ENCODE assay signal across 1 cellular context in the genomic region with DNA sequence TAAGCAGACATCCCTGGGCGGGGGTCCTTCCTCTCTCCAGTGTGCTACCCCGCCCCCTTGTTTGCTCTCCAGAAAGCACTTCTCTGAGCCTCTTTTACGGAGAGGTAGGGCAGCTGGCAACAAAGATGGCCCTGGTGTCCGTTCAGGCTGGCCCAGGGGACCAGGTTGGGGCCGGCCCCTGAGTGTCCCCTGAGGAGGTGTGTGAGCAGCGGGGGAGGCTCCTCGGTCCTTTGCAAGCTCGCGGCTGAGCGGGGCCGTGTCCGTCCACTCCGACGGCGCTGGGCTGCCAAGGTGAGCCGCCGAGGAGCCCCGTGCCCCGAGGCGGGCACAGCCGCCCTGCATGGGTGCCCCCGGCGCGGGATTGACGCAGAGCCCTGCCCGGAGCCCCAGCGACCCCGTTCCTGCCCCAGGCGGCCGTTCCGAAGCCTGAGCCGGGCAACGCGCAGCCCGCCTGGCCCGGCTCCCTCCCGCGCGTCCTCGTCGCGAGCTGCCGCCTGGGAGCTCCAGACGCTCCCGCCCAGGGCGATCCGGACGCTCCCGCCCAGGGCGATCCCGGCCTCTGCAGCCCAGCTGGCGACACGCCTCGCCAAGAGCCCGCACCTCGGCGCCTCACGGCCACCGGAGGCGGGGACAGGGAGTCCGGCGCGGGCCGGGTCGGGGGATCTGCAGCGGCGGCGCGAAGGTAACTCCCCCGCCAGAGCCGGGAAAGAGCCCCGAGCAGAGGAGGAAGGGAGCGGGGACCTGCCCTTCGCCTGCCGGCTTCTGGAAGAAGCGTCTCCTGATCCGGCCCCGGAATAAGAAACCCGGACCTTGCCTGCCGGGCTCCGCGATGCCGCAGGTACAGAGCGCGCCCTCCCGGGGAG.
TF ChIP-seq lines count a peak whose summit lies in the region.

A gene (plus strand): TSS at position 569 of the 863 bp plus-strand sequence. CDS start 2,243 bp downstream, outside the sequence.

TF ChIP-seq in HepG2, 621 proteins besides CTCF, POLR2A, EP300 and RAD21 (continued from another document and continues in another):
- TF ChIP-seq, protein P1, sequence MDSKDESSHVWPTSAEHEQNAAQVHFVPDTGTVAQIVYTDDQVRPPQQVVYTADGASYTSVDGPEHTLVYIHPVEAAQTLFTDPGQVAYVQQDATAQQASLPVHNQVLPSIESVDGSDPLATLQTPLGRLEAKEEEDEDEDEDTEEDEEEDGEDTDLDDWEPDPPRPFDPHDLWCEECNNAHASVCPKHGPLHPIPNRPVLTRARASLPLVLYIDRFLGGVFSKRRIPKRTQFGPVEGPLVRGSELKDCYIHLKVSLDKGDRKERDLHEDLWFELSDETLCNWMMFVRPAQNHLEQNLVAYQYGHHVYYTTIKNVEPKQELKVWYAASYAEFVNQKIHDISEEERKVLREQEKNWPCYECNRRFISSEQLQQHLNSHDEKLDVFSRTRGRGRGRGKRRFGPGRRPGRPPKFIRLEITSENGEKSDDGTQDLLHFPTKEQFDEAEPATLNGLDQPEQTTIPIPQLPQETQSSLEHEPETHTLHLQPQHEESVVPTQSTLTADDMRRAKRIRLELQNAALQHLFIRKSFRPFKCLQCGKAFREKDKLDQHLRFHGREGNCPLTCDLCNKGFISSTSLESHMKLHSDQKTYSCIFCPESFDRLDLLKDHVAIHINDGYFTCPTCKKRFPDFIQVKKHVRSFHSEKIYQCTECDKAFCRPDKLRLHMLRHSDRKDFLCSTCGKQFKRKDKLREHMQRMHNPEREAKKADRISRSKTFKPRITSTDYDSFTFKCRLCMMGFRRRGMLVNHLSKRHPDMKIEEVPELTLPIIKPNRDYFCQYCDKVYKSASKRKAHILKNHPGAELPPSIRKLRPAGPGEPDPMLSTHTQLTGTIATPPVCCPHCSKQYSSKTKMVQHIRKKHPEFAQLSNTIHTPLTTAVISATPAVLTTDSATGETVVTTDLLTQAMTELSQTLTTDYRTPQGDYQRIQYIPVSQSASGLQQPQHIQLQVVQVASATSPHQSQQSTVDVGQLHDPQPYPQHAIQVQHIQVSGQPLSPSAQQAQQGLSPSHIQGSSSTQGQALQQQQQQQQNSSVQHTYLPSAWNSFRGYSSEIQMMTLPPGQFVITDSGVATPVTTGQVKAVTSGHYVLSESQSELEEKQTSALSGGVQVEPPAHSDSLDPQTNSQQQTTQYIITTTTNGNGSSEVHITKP (CRISPR knock-in tag; IDR thresholded peaks at IDR 0.05; ENCODE audit: low read depth): no peak
- TF ChIP-seq ZFP36 (IDR thresholded peaks at IDR 0.05; ENCODE audit: borderline replicate concordance, low read depth, low read length, partially characterized antibody) (no peak), KDM1A (CRISPR knock-in tag; IDR thresholded peaks at IDR 0.05) (no peak), ZNF777 (CRISPR knock-in tag; IDR thresholded peaks at IDR 0.05) (peak; percentile 56), ZNF737 (CRISPR knock-in tag; IDR thresholded peaks at IDR 0.05; ENCODE audit: borderline replicate concordance) (no peak), KDM3A (CRISPR knock-in tag; IDR thresholded peaks at IDR 0.05; ENCODE audit: low read depth) (no peak), ZBTB38 (CRISPR knock-in tag; IDR thresholded peaks at IDR 0.05) (no peak), ZBTB7B (CRISPR knock-in tag; IDR thresholded peaks at IDR 0.05) (no peak), HNRNPLL (IDR thresholded peaks at IDR 0.05; ENCODE audit: low read depth, low read length, poor library complexity, severe bottlenecking) (peak; percentile 40), SRSF4 (IDR thresholded peaks at IDR 0.05; ENCODE audit: low read depth, low read length, poor library complexity, severe bottlenecking) (no peak), DPF2 (CRISPR knock-in tag; IDR thresholded peaks at IDR 0.05; ENCODE audit: borderline replicate concordance, low read depth) (no peak), DMAP1 (CRISPR knock-in tag; IDR thresholded peaks at IDR 0.05) (no peak), HOXD1 (CRISPR knock-in tag; IDR thresholded peaks at IDR 0.05) (no peak), ZNF563 (CRISPR knock-in tag; IDR thresholded peaks at IDR 0.05) (no peak), FOXA3 (CRISPR knock-in tag; IDR thresholded peaks at IDR 0.05) (no peak), ZNF468 (CRISPR knock-in tag; IDR thresholded peaks at IDR 0.05) (no peak), SMYD3 (CRISPR knock-in tag; IDR thresholded peaks at IDR 0.05) (no peak), ZSCAN20 (CRISPR knock-in tag; IDR thresholded peaks at IDR 0.05; ENCODE audit: borderline replicate concordance) (no peak), ZNF34 (CRISPR knock-in tag; IDR thresholded peaks at IDR 0.05; ENCODE audit: borderline replicate concordance) (no peak), PRPF4 (IDR thresholded peaks at IDR 0.05; ENCODE audit: low read depth, low read length, poor library complexity, severe bottlenecking) (no peak), HOXA9 (CRISPR knock-in tag; IDR thresholded peaks at IDR 0.05; ENCODE audit: borderline replicate concordance) (no peak), NR2F1 (CRISPR knock-in tag; IDR thresholded peaks at IDR 0.05) (no peak), CCDC6 (CRISPR knock-in tag; IDR thresholded peaks at IDR 0.05) (no peak), SALL1 (CRISPR knock-in tag; IDR thresholded peaks at IDR 0.05) (peak; percentile 27; the same call in 1 of the 2 replicates)
- TF ChIP-seq, protein P2, sequence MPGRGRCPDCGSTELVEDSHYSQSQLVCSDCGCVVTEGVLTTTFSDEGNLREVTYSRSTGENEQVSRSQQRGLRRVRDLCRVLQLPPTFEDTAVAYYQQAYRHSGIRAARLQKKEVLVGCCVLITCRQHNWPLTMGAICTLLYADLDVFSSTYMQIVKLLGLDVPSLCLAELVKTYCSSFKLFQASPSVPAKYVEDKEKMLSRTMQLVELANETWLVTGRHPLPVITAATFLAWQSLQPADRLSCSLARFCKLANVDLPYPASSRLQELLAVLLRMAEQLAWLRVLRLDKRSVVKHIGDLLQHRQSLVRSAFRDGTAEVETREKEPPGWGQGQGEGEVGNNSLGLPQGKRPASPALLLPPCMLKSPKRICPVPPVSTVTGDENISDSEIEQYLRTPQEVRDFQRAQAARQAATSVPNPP (CRISPR knock-in tag; IDR thresholded peaks at IDR 0.05): 0 out of 2 replicates have a peak, but pooled peaks have one; percentile 62
- TF ChIP-seq, protein P3, sequence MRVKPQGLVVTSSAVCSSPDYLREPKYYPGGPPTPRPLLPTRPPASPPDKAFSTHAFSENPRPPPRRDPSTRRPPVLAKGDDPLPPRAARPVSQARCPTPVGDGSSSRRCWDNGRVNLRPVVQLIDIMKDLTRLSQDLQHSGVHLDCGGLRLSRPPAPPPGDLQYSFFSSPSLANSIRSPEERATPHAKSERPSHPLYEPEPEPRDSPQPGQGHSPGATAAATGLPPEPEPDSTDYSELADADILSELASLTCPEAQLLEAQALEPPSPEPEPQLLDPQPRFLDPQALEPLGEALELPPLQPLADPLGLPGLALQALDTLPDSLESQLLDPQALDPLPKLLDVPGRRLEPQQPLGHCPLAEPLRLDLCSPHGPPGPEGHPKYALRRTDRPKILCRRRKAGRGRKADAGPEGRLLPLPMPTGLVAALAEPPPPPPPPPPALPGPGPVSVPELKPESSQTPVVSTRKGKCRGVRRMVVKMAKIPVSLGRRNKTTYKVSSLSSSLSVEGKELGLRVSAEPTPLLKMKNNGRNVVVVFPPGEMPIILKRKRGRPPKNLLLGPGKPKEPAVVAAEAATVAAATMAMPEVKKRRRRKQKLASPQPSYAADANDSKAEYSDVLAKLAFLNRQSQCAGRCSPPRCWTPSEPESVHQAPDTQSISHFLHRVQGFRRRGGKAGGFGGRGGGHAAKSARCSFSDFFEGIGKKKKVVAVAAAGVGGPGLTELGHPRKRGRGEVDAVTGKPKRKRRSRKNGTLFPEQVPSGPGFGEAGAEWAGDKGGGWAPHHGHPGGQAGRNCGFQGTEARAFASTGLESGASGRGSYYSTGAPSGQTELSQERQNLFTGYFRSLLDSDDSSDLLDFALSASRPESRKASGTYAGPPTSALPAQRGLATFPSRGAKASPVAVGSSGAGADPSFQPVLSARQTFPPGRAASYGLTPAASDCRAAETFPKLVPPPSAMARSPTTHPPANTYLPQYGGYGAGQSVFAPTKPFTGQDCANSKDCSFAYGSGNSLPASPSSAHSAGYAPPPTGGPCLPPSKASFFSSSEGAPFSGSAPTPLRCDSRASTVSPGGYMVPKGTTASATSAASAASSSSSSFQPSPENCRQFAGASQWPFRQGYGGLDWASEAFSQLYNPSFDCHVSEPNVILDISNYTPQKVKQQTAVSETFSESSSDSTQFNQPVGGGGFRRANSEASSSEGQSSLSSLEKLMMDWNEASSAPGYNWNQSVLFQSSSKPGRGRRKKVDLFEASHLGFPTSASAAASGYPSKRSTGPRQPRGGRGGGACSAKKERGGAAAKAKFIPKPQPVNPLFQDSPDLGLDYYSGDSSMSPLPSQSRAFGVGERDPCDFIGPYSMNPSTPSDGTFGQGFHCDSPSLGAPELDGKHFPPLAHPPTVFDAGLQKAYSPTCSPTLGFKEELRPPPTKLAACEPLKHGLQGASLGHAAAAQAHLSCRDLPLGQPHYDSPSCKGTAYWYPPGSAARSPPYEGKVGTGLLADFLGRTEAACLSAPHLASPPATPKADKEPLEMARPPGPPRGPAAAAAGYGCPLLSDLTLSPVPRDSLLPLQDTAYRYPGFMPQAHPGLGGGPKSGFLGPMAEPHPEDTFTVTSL (CRISPR knock-in tag; IDR thresholded peaks at IDR 0.05; ENCODE audit: borderline replicate concordance): no peak
- TF ChIP-seq, protein P4, sequence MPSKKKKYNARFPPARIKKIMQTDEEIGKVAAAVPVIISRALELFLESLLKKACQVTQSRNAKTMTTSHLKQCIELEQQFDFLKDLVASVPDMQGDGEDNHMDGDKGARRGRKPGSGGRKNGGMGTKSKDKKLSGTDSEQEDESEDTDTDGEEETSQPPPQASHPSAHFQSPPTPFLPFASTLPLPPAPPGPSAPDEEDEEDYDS (CRISPR knock-in tag; IDR thresholded peaks at IDR 0.05): no peak
- TF ChIP-seq, protein P5, sequence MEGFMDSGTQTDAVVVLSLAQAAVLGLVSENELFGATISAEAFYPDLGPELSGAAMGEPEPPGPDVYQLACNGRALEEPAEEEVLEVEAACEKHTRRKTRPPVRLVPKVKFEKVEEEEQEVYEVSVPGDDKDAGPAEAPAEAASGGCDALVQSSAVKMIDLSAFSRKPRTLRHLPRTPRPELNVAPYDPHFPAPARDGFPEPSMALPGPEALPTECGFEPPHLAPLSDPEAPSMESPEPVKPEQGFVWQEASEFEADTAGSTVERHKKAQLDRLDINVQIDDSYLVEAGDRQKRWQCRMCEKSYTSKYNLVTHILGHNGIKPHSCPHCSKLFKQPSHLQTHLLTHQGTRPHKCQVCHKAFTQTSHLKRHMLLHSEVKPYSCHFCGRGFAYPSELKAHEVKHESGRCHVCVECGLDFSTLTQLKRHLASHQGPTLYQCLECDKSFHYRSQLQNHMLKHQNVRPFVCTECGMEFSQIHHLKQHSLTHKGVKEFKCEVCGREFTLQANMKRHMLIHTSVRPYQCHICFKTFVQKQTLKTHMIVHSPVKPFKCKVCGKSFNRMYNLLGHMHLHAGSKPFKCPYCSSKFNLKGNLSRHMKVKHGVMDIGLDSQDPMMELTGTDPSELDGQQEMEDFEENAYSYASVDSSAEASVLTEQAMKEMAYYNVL (CRISPR knock-in tag; IDR thresholded peaks at IDR 0.05; ENCODE audit: borderline replicate concordance): no peak
- TF ChIP-seq, protein P6, sequence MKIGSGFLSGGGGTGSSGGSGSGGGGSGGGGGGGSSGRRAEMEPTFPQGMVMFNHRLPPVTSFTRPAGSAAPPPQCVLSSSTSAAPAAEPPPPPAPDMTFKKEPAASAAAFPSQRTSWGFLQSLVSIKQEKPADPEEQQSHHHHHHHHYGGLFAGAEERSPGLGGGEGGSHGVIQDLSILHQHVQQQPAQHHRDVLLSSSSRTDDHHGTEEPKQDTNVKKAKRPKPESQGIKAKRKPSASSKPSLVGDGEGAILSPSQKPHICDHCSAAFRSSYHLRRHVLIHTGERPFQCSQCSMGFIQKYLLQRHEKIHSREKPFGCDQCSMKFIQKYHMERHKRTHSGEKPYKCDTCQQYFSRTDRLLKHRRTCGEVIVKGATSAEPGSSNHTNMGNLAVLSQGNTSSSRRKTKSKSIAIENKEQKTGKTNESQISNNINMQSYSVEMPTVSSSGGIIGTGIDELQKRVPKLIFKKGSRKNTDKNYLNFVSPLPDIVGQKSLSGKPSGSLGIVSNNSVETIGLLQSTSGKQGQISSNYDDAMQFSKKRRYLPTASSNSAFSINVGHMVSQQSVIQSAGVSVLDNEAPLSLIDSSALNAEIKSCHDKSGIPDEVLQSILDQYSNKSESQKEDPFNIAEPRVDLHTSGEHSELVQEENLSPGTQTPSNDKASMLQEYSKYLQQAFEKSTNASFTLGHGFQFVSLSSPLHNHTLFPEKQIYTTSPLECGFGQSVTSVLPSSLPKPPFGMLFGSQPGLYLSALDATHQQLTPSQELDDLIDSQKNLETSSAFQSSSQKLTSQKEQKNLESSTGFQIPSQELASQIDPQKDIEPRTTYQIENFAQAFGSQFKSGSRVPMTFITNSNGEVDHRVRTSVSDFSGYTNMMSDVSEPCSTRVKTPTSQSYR (CRISPR knock-in tag; IDR thresholded peaks at IDR 0.05; ENCODE audit: borderline replicate concordance): no peak
- TF ChIP-seq, protein P7, sequence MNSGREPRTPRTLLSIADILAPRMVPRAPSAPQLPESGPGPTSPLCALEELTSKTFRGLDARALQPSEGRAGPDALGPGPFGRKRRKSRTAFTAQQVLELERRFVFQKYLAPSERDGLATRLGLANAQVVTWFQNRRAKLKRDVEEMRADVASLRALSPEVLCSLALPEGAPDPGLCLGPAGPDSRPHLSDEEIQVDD (CRISPR knock-in tag; IDR thresholded peaks at IDR 0.05; ENCODE audit: borderline replicate concordance): no peak
- TF ChIP-seq, protein P8, sequence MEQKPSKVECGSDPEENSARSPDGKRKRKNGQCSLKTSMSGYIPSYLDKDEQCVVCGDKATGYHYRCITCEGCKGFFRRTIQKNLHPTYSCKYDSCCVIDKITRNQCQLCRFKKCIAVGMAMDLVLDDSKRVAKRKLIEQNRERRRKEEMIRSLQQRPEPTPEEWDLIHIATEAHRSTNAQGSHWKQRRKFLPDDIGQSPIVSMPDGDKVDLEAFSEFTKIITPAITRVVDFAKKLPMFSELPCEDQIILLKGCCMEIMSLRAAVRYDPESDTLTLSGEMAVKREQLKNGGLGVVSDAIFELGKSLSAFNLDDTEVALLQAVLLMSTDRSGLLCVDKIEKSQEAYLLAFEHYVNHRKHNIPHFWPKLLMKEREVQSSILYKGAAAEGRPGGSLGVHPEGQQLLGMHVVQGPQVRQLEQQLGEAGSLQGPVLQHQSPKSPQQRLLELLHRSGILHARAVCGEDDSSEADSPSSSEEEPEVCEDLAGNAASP (CRISPR knock-in tag; IDR thresholded peaks at IDR 0.05; ENCODE audit: borderline replicate concordance): no peak
